25 cellular contexts compared by ENCODE assay signal in the genomic region with DNA sequence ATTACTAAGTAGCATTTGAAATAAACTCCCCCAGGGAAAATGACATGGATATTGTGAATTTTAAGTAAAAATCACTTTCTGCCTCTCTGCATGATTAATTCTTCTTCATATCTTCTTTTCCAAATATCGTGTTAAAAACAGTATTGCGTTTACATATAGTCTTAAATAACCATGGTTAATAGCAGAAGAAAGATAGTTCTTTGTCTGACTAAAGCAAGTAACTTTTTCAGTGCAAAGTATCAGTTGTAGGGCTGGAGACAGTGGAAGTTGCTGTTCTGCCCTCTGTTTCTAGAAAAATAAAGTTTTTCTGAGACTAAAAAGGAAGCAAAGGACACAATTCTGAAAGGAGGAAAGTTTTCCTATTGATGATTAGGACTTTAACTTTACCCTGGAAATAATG.
DNase-seq lines count a peak whose midpoint lies in the region; ATAC-seq and TF ChIP-seq lines count a peak whose summit lies in the region.
"Had no signal": no experiment of that assay in that cellular context is flagged by ENCODE, and none has a peak within 500 bp of the region (broad histone marks: within the 10 kb centered on the region; RNA-seq: fewer than 3 reads in every experiment).

No MANE protein-coding gene starts in this region.

- no peak overlapping the region for H3K9ac ChIP-seq in PC-3 (ENCODE audit: low read length)
- H3K9ac ChIP-seq in endodermal cell (ENCODE audit: extremely low read depth, low read length, poor library complexity, severe bottlenecking), result no peak overlapping the region
- H3K9ac ChIP-seq: GM23248 had no signal

- no peaks in the 10 kb centered on the region for H3K27me3 Mint-ChIP-seq in endodermal cell (ENCODE audit: insufficient read depth)
- H3K27me3 Mint-ChIP-seq: activated CD8-positive, alpha-beta memory T cell treated with anti-CD3 and anti-CD28 coated beads, Interleukin-2, amount 10 ng/mL, durations not matched to agents 7 days and 5 days; activated naive CD8-positive, alpha-beta T cell treated with anti-CD3 and anti-CD28 coated beads, Interleukin-2, amount 50 U/mL, for 24 hours; CD4-positive, CD25-positive, alpha-beta regulatory T cell; stimulated activated naive B cell treated with anti-CD40 and anti-IgM and Interleukin-4, amounts not matched to agents 10 μg/mL and 1 μg/mL and 100 μg/mL, for 72 hours; T-helper 17 cell had no signal

- no peak overlapping the region for H3K27ac Mint-ChIP-seq in endodermal cell
- H3K27ac Mint-ChIP-seq: activated CD8-positive, alpha-beta memory T cell treated with anti-CD3 and anti-CD28 coated beads, Interleukin-2, amount 10 ng/mL, durations not matched to agents 7 days and 5 days; activated naive CD8-positive, alpha-beta T cell treated with anti-CD3 and anti-CD28 coated beads, Interleukin-2, amount 50 U/mL, for 24 hours; CD4-positive, CD25-positive, alpha-beta regulatory T cell; T-helper 17 cell had no signal

- no peak for TF ChIP-seq POLR2A in sigmoid colon (IDR thresholded peaks at IDR 0.05)
- no peak for TF ChIP-seq POLR2A in gastrocnemius medialis (IDR thresholded peaks at IDR 0.05)
- TF ChIP-seq POLR2A in gastroesophageal sphincter (IDR thresholded peaks at IDR 0.05), result no peak

- H2AFZ ChIP-seq in ACC112 (ENCODE audit: low read length, unreplicated experiment) (peak overlapping the region; percentile 7), PC-3 (ENCODE audit: low read length) (peak overlapping the region; percentile 39; the same call in 1 of the 2 replicates), osteoblast (ENCODE audit: low read length) (peak overlapping the region; percentile 58)
- H2AFZ ChIP-seq: GM23248 had no signal

- H3K9me3 ChIP-seq in PC-3 (ENCODE audit: low read length), result no peaks in the 10 kb centered on the region
- peaks cover 17% of the 10 kb centered on the region for H3K9me3 ChIP-seq in endodermal cell (ENCODE audit: control insufficient read depth, low read length)
- H3K9me3 ChIP-seq in osteoblast (ENCODE audit: low read depth, low read length), result no peaks in the 10 kb centered on the region
- H3K9me3 ChIP-seq in sigmoid colon, result no peaks in the 10 kb centered on the region
- no peaks in the 10 kb centered on the region for H3K9me3 ChIP-seq in gastrocnemius medialis
- H3K9me3 ChIP-seq in gastroesophageal sphincter, result no peaks in the 10 kb centered on the region

- no peaks in the 10 kb centered on the region for H3F3A ChIP-seq in PC-3 (ENCODE audit: low read length, unreplicated experiment)

- TF ChIP-seq EP300 in sigmoid colon (IDR thresholded peaks at IDR 0.05) (no peak), gastroesophageal sphincter (IDR thresholded peaks at IDR 0.05) (no peak)

- H3K79me2 ChIP-seq in ACC112 (ENCODE audit: control insufficient read depth, insufficient read depth, low read length, unreplicated experiment) (no peaks in the 10 kb centered on the region), PC-3 (ENCODE audit: low read length) (no peaks in the 10 kb centered on the region), osteoblast (ENCODE audit: insufficient read depth, low read length) (no peaks in the 10 kb centered on the region)

- H3K36me3 Mint-ChIP-seq in endodermal cell (ENCODE audit: low read depth), result no peaks in the 10 kb centered on the region
- H3K36me3 Mint-ChIP-seq: activated CD8-positive, alpha-beta memory T cell treated with anti-CD3 and anti-CD28 coated beads, Interleukin-2, amount 10 ng/mL, durations not matched to agents 7 days and 5 days; CD4-positive, CD25-positive, alpha-beta regulatory T cell; stimulated activated naive B cell treated with anti-CD40 and anti-IgM and Interleukin-4, amounts not matched to agents 10 μg/mL and 1 μg/mL and 100 μg/mL, for 72 hours had no signal

- TF ChIP-seq CTCF in PC-3 (conservative IDR thresholded peaks at IDR 0.05; ENCODE audit: low read depth, low read length) (no peak), endodermal cell (conservative IDR thresholded peaks at IDR 0.05) (no peak), osteoblast (IDR thresholded peaks at IDR 0.05; ENCODE audit: extremely low read depth, low read depth, low read length) (no peak), sigmoid colon (IDR thresholded peaks at IDR 0.05) (no peak), gastrocnemius medialis (IDR thresholded peaks at IDR 0.05 in 4 of 5, conservative IDR thresholded peaks at IDR 0.05 in 1 of 5) (no peak), gastroesophageal sphincter (IDR thresholded peaks at IDR 0.05) (no peak)

- CTCF ChIA-PET in PC-3 (lab: Charles Lee), result interaction anchor here (0.7 kb wide), 1 partner anchor 16 kb away, joined by 10 read pairs; no protein-coding TSS in a partner anchor

- POLR2A ChIA-PET in PC-3 (lab: Charles Lee; ENCODE audit: unreplicated experiment), result interaction anchor here (0.7 kb wide), 1 partner anchor 376 kb away, joined by 3 read pairs; no protein-coding TSS in a partner anchor

- H3K4me1 ChIP-seq in ACC112 (ENCODE audit: control insufficient read depth, insufficient read depth, low read length, unreplicated experiment) (peaks cover 16% of the 10 kb centered on the region), PC-3 (ENCODE audit: insufficient read depth, low read length) (peaks cover 12% of the 10 kb centered on the region; the same call in 1 of the 2 replicates), endodermal cell (ENCODE audit: control insufficient read depth, insufficient read depth, low read length) (peaks cover 12% of the 10 kb centered on the region), osteoblast (ENCODE audit: insufficient read depth, low read length) (peaks cover 10% of the 10 kb centered on the region), sigmoid colon (peaks cover 0 to 8% (median 0%) of the 10 kb centered on the region in 4 donors), gastrocnemius medialis (no peaks in the 10 kb centered on the region), gastroesophageal sphincter (no peaks in the 10 kb centered on the region)

- DNase-seq in PC-3 (no peak), endodermal cell (no peak), osteoblast (ENCODE audit: insufficient read length, low spot score, missing footprints) (no peak), sigmoid colon (no peak), gastrocnemius medialis (no peak)
- DNase-seq: activated CD4-positive, alpha-beta T cell treated with anti-CD3 and anti-CD28 coated beads, Interleukin-2, amount 50 U/mL, for 4 hours; activated CD8-positive, alpha-beta memory T cell treated with anti-CD3 and anti-CD28 coated beads, Interleukin-2, amount 10 ng/mL, durations not matched to agents 7 days and 5 days; activated naive CD8-positive, alpha-beta T cell treated with anti-CD3 and anti-CD28 coated beads, Interleukin-2, amount 50 U/mL, for 24 hours; activated T-cell treated with anti-CD3 and anti-CD28 coated beads, Interleukin-2, amount 50 U/mL, for 48 hours; AML-193; CD4-positive, CD25-positive, alpha-beta regulatory T cell; left cardiac atrium; NCI-H1105; NCI-H187 treated with DMSO at 0.1 percent for 48 hours; NCI-H2171; nucleus accumbens; stimulated activated naive B cell treated with anti-CD40 and anti-IgM and Interleukin-4, amounts not matched to agents 10 μg/mL and 1 μg/mL and 100 μg/mL, for 72 hours; substantia nigra; T-helper 17 cell had no signal

- H3K27ac ChIP-seq in ACC112 (ENCODE audit: low read depth, low read length), result no peak overlapping the region
- H3K27ac ChIP-seq in PC-3 (ENCODE audit: low read length), result no peak overlapping the region
- H3K27ac ChIP-seq in endodermal cell (ENCODE audit: low read depth, low read length), result no peak overlapping the region
- no peak overlapping the region for H3K27ac ChIP-seq in osteoblast (ENCODE audit: low read depth, low read length)
- no peak overlapping the region for H3K27ac ChIP-seq in sigmoid colon
- H3K27ac ChIP-seq in gastrocnemius medialis, result no peak overlapping the region
- no peak overlapping the region for H3K27ac ChIP-seq in gastroesophageal sphincter
- H3K27ac ChIP-seq: GM23248 had no signal

- H3K9me3 Mint-ChIP-seq in endodermal cell, result no peaks in the 10 kb centered on the region
- H3K9me3 Mint-ChIP-seq: activated naive CD8-positive, alpha-beta T cell treated with anti-CD3 and anti-CD28 coated beads, Interleukin-2, amount 50 U/mL, for 24 hours had no signal

- peak overlapping the region; percentile 26; the same call in 1 of the 2 replicates for H3K4me2 ChIP-seq in PC-3 (ENCODE audit: low read length)
- peak overlapping the region; percentile 35 for H3K4me2 ChIP-seq in osteoblast (ENCODE audit: insufficient read depth, low read length)

- in situ Hi-C loops in gastrocnemius medialis (cut with MboI; ENCODE audit: low sequenced_read_pairs in 4 of 4), result no loop called here

- no peaks in the 10 kb centered on the region for H3K9me2 ChIP-seq in PC-3 (replicated peaks; ENCODE audit: low read length)

- H3K36me3 ChIP-seq in ACC112 (ENCODE audit: insufficient read depth, low read length) (no peaks in the 10 kb centered on the region), PC-3 (ENCODE audit: low read depth, low read length) (no peaks in the 10 kb centered on the region), endodermal cell (ENCODE audit: control insufficient read depth, insufficient read depth, low read length) (no peaks in the 10 kb centered on the region), osteoblast (ENCODE audit: insufficient read depth, low read length) (no peaks in the 10 kb centered on the region), sigmoid colon (no peaks in the 10 kb centered on the region), gastrocnemius medialis (no peaks in the 10 kb centered on the region), gastroesophageal sphincter (no peaks in the 10 kb centered on the region)

- WGBS in endodermal cell (ENCODE audit: insufficient coverage in 1 of 2, insufficient read length in 1 of 2), 2 experiments, result 78% methylated on average over 1 of the region's 2 CpGs; no CpG with 5 or more reads in 1 of the 2 experiments
- WGBS in sigmoid colon, 2 donors, result 47 to 48% methylated on average over 2 of the region's 2 CpGs
- WGBS in gastroesophageal sphincter (ENCODE audit: low coverage in 1 of 2), 2 donors, result 33% methylated on average over 2 of the region's 2 CpGs

- H3K27me3 ChIP-seq in ACC112 (ENCODE audit: insufficient read depth, low read length) (no peaks in the 10 kb centered on the region), PC-3 (ENCODE audit: low read length) (no peaks in the 10 kb centered on the region), endodermal cell (ENCODE audit: control insufficient read depth, insufficient read depth, low read length, poor library complexity, severe bottlenecking) (no peaks in the 10 kb centered on the region), osteoblast (ENCODE audit: insufficient read depth, low read length) (no peaks in the 10 kb centered on the region), sigmoid colon (no peaks in the 10 kb centered on the region), gastrocnemius medialis (no peaks in the 10 kb centered on the region), gastroesophageal sphincter (no peaks in the 10 kb centered on the region)

- H3K4me3 ChIP-seq in ACC112 (ENCODE audit: low read depth, low read length) (no peak overlapping the region), PC-3 (ENCODE audit: low read length) (no peak overlapping the region), endodermal cell (ENCODE audit: low read length) (peak overlapping the region; percentile 51), osteoblast (ENCODE audit: insufficient read depth, low read length) (no peak overlapping the region), sigmoid colon (no peak overlapping the region), gastrocnemius medialis (no peak overlapping the region), gastroesophageal sphincter (no peak overlapping the region)
- H3K4me3 ChIP-seq: GM23248, K562 had no signal

- ATAC-seq in PC-3 (no peak), HG03135 (IDR thresholded peaks at IDR 0.05; ENCODE audit: unreplicated experiment) (no peak), gastrocnemius medialis (no peak), gastroesophageal sphincter (no peak)
- ATAC-seq: activated CD4-positive, CD25-positive, alpha-beta regulatory T cell treated with anti-CD3 and anti-CD28 coated beads, Interleukin-2, amount 50 U/mL, for 24 hours; activated CD8-positive, alpha-beta memory T cell treated with anti-CD3 and anti-CD28 coated beads, Interleukin-2, amount 10 ng/mL, durations not matched to agents 7 days and 5 days; activated naive CD8-positive, alpha-beta T cell treated with anti-CD3 and anti-CD28 coated beads, Interleukin-2, amount 50 U/mL, for 24 hours; K562; left cardiac atrium; stimulated activated naive B cell treated with anti-CD40 and anti-IgM and Interleukin-4, amounts not matched to agents 10 μg/mL and 1 μg/mL and 100 μg/mL, for 72 hours; T-helper 17 cell had no signal

- peaks cover 28% of the 10 kb centered on the region for H3K4me1 Mint-ChIP-seq in endodermal cell
- H3K4me1 Mint-ChIP-seq: activated CD8-positive, alpha-beta memory T cell treated with anti-CD3 and anti-CD28 coated beads, Interleukin-2, amount 10 ng/mL, durations not matched to agents 7 days and 5 days; CD4-positive, CD25-positive, alpha-beta regulatory T cell; T-helper 17 cell had no signal

- intact Hi-C loops in PC-3 (cut with micrococcal nuclease), result loop anchor here (10.0 kb wide), 1 partner anchor 124 kb away; no protein-coding TSS in a partner anchor
- intact Hi-C loops in sigmoid colon (cut with DNase I), result no loop called here
- intact Hi-C loops in gastrocnemius medialis (cut with DNase I; ENCODE audit: low total_unique reads), result no loop called here

- H4K20me1 ChIP-seq in PC-3 (ENCODE audit: low read length), result no peaks in the 10 kb centered on the region
- no peaks in the 10 kb centered on the region for H4K20me1 ChIP-seq in osteoblast (ENCODE audit: insufficient read depth, low read length)

- no peak overlapping the region for H3K4me3 Mint-ChIP-seq in endodermal cell
- H3K4me3 Mint-ChIP-seq: activated CD8-positive, alpha-beta memory T cell treated with anti-CD3 and anti-CD28 coated beads, Interleukin-2, amount 10 ng/mL, durations not matched to agents 7 days and 5 days; activated naive CD8-positive, alpha-beta T cell treated with anti-CD3 and anti-CD28 coated beads, Interleukin-2, amount 50 U/mL, for 24 hours; CD4-positive, CD25-positive, alpha-beta regulatory T cell; T-helper 17 cell had no signal

- BruUV-seq in PC-3 (replicated peaks; lab: Mats Ljungman, UMichigan), result TSS peak; percentile 91

Comparison
In these comparisons a context has a peak if more than half of its experiments do, and no peak if none do; other contexts are left out.
1. H2AFZ ChIP-seq: peak in every context shown above with its lines; median percentile 58 in osteoblast; 39 in PC-3; 7 in ACC112.